In the genomic region with DNA sequence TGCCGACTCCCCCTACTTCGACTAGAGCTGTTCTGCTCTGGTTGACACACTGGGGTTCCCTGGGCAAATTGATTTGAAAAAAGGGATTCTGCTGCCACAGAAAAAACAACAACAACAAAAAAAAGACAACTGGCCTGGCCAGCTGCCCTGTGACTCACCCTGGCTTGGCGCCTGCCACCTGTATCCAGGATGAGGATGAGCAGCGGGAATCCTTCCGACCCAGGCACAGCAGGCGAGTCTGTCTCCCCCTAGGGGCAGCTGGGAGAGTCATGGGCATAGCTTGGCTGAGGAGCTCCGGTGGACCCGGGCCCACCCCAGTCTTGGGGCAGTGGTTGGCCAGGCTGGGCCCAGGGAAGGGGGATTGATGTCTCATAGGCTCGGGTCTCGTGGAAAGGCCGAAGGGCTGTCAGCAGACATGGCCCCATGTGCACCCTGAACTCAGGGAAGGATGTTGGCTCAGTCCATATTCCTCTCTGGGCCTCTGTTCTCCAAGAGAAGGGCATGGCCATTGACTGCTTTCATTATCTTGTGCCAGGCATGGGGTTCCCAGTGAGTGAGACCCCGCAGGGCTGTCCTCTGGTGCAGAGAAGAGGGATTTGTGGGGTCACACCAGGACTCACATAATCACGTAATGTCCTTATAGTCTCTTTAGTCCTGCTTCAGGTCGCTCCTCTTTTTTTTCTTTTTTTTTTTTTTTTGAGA, we compare ENCODE assay signal across 8 cellular contexts. TPM values are rescaled to one million over a fixed set of nuclear protein-coding genes. Genes with fewer than 3 reads are reported as not detected.
A peak's percentile ranks its signal among the peaks of the same experiment; 100 is the strongest.
DNase-seq lines count a peak whose midpoint lies in the region; ATAC-seq and TF ChIP-seq lines count a peak whose summit lies in the region.

No MANE protein-coding gene starts in this region.

- TF ChIP-seq CTCF in LNCaP clone FGC (IDR thresholded peaks at IDR 0.05; ENCODE audit: control insufficient read depth, extremely low read depth, insufficient read depth) (peak; percentile 84), coronary artery (IDR thresholded peaks at IDR 0.05) (peak; percentile 51), liver (IDR thresholded peaks at IDR 0.05; ENCODE audit: low read depth, low read length, missing input control) (peak; percentile 85), thoracic aorta (IDR thresholded peaks at IDR 0.05) (peak; percentile 50)

- H3K36me3 ChIP-seq in liver (ENCODE audit: control insufficient read depth in 4 of 4, insufficient read depth in 3 of 4, low read depth in 1 of 4, low read length in 3 of 4), result no peaks in the 10 kb centered on the region
- H3K36me3 ChIP-seq in thoracic aorta, result no peaks in the 10 kb centered on the region

- H3K4me3 ChIP-seq in LNCaP clone FGC (ENCODE audit: low read depth, low read length) (no peak overlapping the region), coronary artery (no peak overlapping the region), liver (ENCODE audit: low read depth in 1 of 3, low read length in 3 of 3) (no peak overlapping the region), thoracic aorta (no peak overlapping the region)

- ATAC-seq in thoracic aorta (ENCODE audit: insufficient number of reproducible peaks, low FRiP score, low read depth) (no peak), HG02571 (IDR thresholded peaks at IDR 0.05; ENCODE audit: unreplicated experiment) (no peak)

- H3K27me3 ChIP-seq in liver (ENCODE audit: control insufficient read depth in 4 of 4, insufficient read depth in 4 of 4, low read length in 3 of 4), result no peaks in the 10 kb centered on the region
- H3K27me3 ChIP-seq in thoracic aorta (replicated peaks; ENCODE audit: insufficient read depth), result no peaks in the 10 kb centered on the region

- 42% methylated on average over 14 of the region's 14 CpGs for WGBS in liver

- H3K4me1 ChIP-seq in liver (ENCODE audit: control insufficient read depth in 4 of 4, insufficient read depth in 4 of 4, low read length in 3 of 4) (peaks cover 0 to 6% (median 0%) of the 10 kb centered on the region in 4 donors), thoracic aorta (ENCODE audit: control insufficient read depth in 1 of 2, low read depth in 2 of 2) (peaks cover 2 to 6% of the 10 kb centered on the region in 2 donors)

- DNase-seq in NCI-H2227 (lab: John Stamatoyannopoulos, UW; ENCODE audit: unreplicated experiment), result peak; percentile 37
- DNase-seq in NCI-H2227 treated with DMSO at 0.1 percent for 48 hours (lab: John Stamatoyannopoulos, UW), result no peak
- peak; percentile 51 for DNase-seq in LNCaP clone FGC (ENCODE audit: low read depth)
- peak; percentile 71 for DNase-seq in T1000 (lab: John Stamatoyannopoulos, UW)
- DNase-seq in coronary artery (ENCODE audit: low spot score), result no peak
- DNase-seq in thoracic aorta (ENCODE audit: low spot score), result no peak

- TF ChIP-seq RAD21 in liver (IDR thresholded peaks at IDR 0.05), result peak; percentile 90 to 93

- H3K27ac ChIP-seq in coronary artery (no peak overlapping the region), liver (ENCODE audit: low read depth in 1 of 2, low read length in 2 of 2) (peak overlapping the region in 1 of 2 donors; percentile 17), thoracic aorta (no peak overlapping the region)

- H3K9me3 ChIP-seq in liver (ENCODE audit: control insufficient read depth in 4 of 4, low read length in 3 of 4) (no peaks in the 10 kb centered on the region), thoracic aorta (no peaks in the 10 kb centered on the region)

- H3K9ac ChIP-seq in liver (ENCODE audit: low read depth in 1 of 2, low read length in 2 of 2), result no peak overlapping the region

TF ChIP-seq in liver, 16 proteins besides CTCF, POLR2A, EP300 and RAD21:
- TF ChIP-seq NR2F2 (IDR thresholded peaks at IDR 0.05) (no peak), SP1 (IDR thresholded peaks at IDR 0.05) (no peak), FOXA1 (IDR thresholded peaks at IDR 0.05) (no peak), RXRA (IDR thresholded peaks at IDR 0.05) (peak in 1 of 2 donors; percentile 48), YY1 (IDR thresholded peaks at IDR 0.05) (no peak), HNF4G (IDR thresholded peaks at IDR 0.05) (no peak), TAF1 (conservative IDR thresholded peaks at IDR 0.05) (no peak), HNF4A (conservative IDR thresholded peaks at IDR 0.05) (no peak), FOXA2 (IDR thresholded peaks at IDR 0.05) (no peak), GABPA (IDR thresholded peaks at IDR 0.05 in 1 of 2, conservative IDR thresholded peaks at IDR 0.05 in 1 of 2) (peak in 1 of 2 donors; percentile 57), EGR1 (IDR thresholded peaks at IDR 0.05; ENCODE audit: low read depth in 2 of 2) (no peak), JUND (IDR thresholded peaks at IDR 0.05) (peak; percentile 95 to 96)
- TF ChIP-seq, protein P1, sequence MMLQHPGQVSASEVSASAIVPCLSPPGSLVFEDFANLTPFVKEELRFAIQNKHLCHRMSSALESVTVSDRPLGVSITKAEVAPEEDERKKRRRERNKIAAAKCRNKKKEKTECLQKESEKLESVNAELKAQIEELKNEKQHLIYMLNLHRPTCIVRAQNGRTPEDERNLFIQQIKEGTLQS (IDR thresholded peaks at IDR 0.05), result peak; percentile 64
- TF ChIP-seq, protein P2, sequence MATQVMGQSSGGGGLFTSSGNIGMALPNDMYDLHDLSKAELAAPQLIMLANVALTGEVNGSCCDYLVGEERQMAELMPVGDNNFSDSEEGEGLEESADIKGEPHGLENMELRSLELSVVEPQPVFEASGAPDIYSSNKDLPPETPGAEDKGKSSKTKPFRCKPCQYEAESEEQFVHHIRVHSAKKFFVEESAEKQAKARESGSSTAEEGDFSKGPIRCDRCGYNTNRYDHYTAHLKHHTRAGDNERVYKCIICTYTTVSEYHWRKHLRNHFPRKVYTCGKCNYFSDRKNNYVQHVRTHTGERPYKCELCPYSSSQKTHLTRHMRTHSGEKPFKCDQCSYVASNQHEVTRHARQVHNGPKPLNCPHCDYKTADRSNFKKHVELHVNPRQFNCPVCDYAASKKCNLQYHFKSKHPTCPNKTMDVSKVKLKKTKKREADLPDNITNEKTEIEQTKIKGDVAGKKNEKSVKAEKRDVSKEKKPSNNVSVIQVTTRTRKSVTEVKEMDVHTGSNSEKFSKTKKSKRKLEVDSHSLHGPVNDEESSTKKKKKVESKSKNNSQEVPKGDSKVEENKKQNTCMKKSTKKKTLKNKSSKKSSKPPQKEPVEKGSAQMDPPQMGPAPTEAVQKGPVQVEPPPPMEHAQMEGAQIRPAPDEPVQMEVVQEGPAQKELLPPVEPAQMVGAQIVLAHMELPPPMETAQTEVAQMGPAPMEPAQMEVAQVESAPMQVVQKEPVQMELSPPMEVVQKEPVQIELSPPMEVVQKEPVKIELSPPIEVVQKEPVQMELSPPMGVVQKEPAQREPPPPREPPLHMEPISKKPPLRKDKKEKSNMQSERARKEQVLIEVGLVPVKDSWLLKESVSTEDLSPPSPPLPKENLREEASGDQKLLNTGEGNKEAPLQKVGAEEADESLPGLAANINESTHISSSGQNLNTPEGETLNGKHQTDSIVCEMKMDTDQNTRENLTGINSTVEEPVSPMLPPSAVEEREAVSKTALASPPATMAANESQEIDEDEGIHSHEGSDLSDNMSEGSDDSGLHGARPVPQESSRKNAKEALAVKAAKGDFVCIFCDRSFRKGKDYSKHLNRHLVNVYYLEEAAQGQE (IDR thresholded peaks at IDR 0.05), result no peak
- TF ChIP-seq, protein P3, sequence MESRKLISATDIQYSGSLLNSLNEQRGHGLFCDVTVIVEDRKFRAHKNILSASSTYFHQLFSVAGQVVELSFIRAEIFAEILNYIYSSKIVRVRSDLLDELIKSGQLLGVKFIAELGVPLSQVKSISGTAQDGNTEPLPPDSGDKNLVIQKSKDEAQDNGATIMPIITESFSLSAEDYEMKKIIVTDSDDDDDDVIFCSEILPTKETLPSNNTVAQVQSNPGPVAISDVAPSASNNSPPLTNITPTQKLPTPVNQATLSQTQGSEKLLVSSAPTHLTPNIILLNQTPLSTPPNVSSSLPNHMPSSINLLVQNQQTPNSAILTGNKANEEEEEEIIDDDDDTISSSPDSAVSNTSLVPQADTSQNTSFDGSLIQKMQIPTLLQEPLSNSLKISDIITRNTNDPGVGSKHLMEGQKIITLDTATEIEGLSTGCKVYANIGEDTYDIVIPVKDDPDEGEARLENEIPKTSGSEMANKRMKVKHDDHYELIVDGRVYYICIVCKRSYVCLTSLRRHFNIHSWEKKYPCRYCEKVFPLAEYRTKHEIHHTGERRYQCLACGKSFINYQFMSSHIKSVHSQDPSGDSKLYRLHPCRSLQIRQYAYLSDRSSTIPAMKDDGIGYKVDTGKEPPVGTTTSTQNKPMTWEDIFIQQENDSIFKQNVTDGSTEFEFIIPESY (IDR thresholded peaks at IDR 0.05), result no peak
- TF ChIP-seq, protein P4, sequence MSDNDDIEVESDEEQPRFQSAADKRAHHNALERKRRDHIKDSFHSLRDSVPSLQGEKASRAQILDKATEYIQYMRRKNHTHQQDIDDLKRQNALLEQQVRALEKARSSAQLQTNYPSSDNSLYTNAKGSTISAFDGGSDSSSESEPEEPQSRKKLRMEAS (IDR thresholded peaks at IDR 0.05), result no peak

RNA-seq across cellular contexts. Expression of a gene that starts 10.4 kb away (rescaled TPM):
- total RNA-seq in liver (100 to 1,000 TPM in 1 of 2 donors, 10 to 100 TPM in 1; 53.3 to 170 TPM), thoracic aorta (1,000 to 10,000 TPM; 1,125 to 1,215 TPM)
- 100 to 1,000 TPM in 1 of 2 donors, 10 to 100 TPM in 1; 13.1 to 110 TPM for polyA plus RNA-seq in liver

RNA-seq across cellular contexts. Expression of a gene that starts 27.7 kb away (rescaled TPM):
- 1 to 10 TPM; 4.0 to 5.6 TPM for total RNA-seq in liver
- polyA plus RNA-seq in liver, result 1 to 10 TPM; 4.9 TPM
- 10 to 100 TPM in 1 of 2 donors, 1 to 10 TPM in 1; 9.5 to 20.8 TPM for total RNA-seq in thoracic aorta

Comparison
In these comparisons a context has a peak if more than half of its experiments do, and no peak if none do; other contexts are left out.
1. DNase-seq: peak in NCI-H2227 (single experiment), LNCaP clone FGC (single experiment) and T1000 (single experiment); none in NCI-H2227 treated with DMSO at 0.1 percent for 48 hours (single experiment), coronary artery (single experiment) and thoracic aorta (single experiment).
2. RNA of a gene that starts 10.4 kb away (total RNA-seq): 1,125 to 1,215 TPM in thoracic aorta; 53.3 to 170 TPM in liver; every median in the first group is over 4 times any median in the second.
3. Peak in every context shown above with its lines, with median percentiles within 50 percentile points of each other: CTCF ChIP-seq.